1 cellular context compared by ENCODE assay signal in genomic region chr21:39687069-39687468, GRCh38.
TF ChIP-seq lines count a peak whose summit lies in the region.

No MANE protein-coding gene starts in this region.

TF ChIP-seq in H1, 55 proteins besides CTCF, POLR2A, EP300 and RAD21:
- TF ChIP-seq POU5F1 (IDR thresholded peaks at IDR 0.05; ENCODE audit: low read depth, low read length) (no peak), RXRA (IDR thresholded peaks at IDR 0.05; ENCODE audit: insufficient read depth, low read depth, low read length) (no peak), POLR2AphosphoS5 (IDR thresholded peaks at IDR 0.05; ENCODE audit: low read depth, low read length) (no peak), KDM1A (IDR thresholded peaks at IDR 0.05; ENCODE audit: borderline replicate concordance, low read length) (no peak), TCF12 (IDR thresholded peaks at IDR 0.05; ENCODE audit: low read depth, low read length) (no peak), CBX5 (IDR thresholded peaks at IDR 0.05; ENCODE audit: low read depth, low read length) (no peak), CHD7 (IDR thresholded peaks at IDR 0.05; ENCODE audit: insufficient replicate concordance, low read length) (no peak), GABPA (IDR thresholded peaks at IDR 0.05; ENCODE audit: borderline replicate concordance, insufficient read depth, low read length) (no peak), USF2 (IDR thresholded peaks at IDR 0.05; ENCODE audit: low read length) (no peak), CEBPB (IDR thresholded peaks at IDR 0.05; ENCODE audit: low read depth, low read length) (no peak), HDAC2 (IDR thresholded peaks at IDR 0.05; ENCODE audit: borderline replicate concordance in 1 of 2, low read depth in 2 of 2, low read length in 2 of 2) (no peak), JUND (IDR thresholded peaks at IDR 0.05; ENCODE audit: low read length) (no peak), NANOG (IDR thresholded peaks at IDR 0.05; ENCODE audit: insufficient read depth, low read depth, low read length, poor library complexity, severe bottlenecking) (no peak)
- TF ChIP-seq, protein P1, sequence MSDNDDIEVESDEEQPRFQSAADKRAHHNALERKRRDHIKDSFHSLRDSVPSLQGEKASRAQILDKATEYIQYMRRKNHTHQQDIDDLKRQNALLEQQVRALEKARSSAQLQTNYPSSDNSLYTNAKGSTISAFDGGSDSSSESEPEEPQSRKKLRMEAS (IDR thresholded peaks at IDR 0.05): no peak
